In the genomic region with DNA sequence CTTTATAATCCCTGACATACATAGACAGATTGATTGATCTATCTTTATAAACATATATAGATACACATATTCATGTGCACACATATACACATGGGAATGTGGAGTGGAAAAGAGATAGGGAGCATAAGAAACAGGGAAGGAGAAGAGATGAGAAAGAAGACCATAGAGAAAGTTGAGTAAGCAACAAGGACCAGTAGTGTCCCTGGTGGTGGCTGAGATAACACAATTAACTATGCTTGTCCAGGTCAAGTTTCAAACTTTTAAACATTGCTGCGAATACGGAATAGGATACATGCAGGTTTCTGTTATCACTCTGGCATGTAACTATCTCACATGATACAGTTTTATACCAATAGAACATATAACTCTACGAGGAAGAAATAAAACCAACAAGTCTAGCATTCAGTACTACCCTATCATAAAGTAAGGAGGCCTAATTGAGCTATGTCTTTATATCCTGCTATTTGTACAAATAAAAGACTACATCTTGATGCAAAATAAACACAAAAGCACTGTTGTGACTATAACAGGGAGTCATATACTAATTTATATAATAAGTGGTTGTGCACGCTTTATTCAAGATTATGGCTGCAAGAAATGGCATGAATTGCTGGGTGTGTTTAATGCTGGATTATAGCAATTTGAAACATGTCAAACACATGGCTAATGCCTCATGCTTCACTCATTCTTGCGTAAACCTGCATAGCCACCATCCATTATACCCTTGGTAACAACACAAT, we compare ENCODE assay signal across 10 cellular contexts. TPM values are rescaled to one million over a fixed set of nuclear protein-coding genes. Genes with fewer than 3 reads are reported as not detected.
DNase-seq lines count a peak whose midpoint lies in the region; ATAC-seq, FAIRE-seq and TF ChIP-seq lines count a peak whose summit lies in the region.
"Had no signal": no experiment of that assay in that cellular context is flagged by ENCODE, and none has a peak within 500 bp of the region (broad histone marks: within the 10 kb centered on the region; RNA-seq: fewer than 3 reads in every experiment).

No MANE protein-coding gene starts in this region.

- no peak for TF ChIP-seq EP300 in H1 (IDR thresholded peaks at IDR 0.05; ENCODE audit: borderline replicate concordance in 1 of 2, low read depth in 2 of 2, low read length in 2 of 2)
- TF ChIP-seq EP300 in upper lobe of left lung (IDR thresholded peaks at IDR 0.05), result no peak

- H2BK5ac ChIP-seq in H1 (ENCODE audit: low read depth, low read length), result no peak overlapping the region

- H3K79me1 ChIP-seq in H1 (ENCODE audit: low read depth, low read length), result no peaks in the 10 kb centered on the region

- H3K4me3 ChIP-seq in H1 (ENCODE audit: extremely low read depth in 1 of 4, insufficient read depth in 2 of 4, low read depth in 3 of 4, low read length in 4 of 4), result no peak overlapping the region
- H3K4me3 ChIP-seq in upper lobe of left lung, result no peak overlapping the region

- no peaks in the 10 kb centered on the region for H3K27me3 ChIP-seq in H1 (replicated peaks in 1 of 4; ENCODE audit: control insufficient read depth in 3 of 4, extremely low read depth in 1 of 4, insufficient read depth in 3 of 4, low read length in 3 of 4)
- H3K27me3 ChIP-seq in upper lobe of left lung, result no peaks in the 10 kb centered on the region

- H4K20me1 ChIP-seq in H1 (replicated peaks in 1 of 2; ENCODE audit: control insufficient read depth in 1 of 2, insufficient read depth in 2 of 2, low read length in 2 of 2), result no peaks in the 10 kb centered on the region

- H3K4me1 ChIP-seq in H1 (replicated peaks in 1 of 4; ENCODE audit: control insufficient read depth in 3 of 4, insufficient read depth in 4 of 4, low read length in 3 of 4) (no peaks in the 10 kb centered on the region), upper lobe of left lung (no peaks in the 10 kb centered on the region)

- no peak overlapping the region for H3K56ac ChIP-seq in H1 (replicated peaks; ENCODE audit: insufficient read length, low read depth, low read length)

- WGBS in H1 (ENCODE audit: extremely low coverage in 1 of 2, insufficient coverage in 1 of 2, insufficient read length in 1 of 2, insufficient replicate concordance in 2 of 2, low coverage in 1 of 2, low lambda C conversion rate in 2 of 2, missing lambda C conversion rate in 1 of 2), 2 experiments, result 90% methylated on average over 5 of the region's 5 CpGs; no CpG with 5 or more reads in 1 of the 2 experiments
- WGBS in upper lobe of left lung, 2 donors, result 86 to 87% methylated on average over 5 of the region's 5 CpGs

- H4K8ac ChIP-seq in H1 (ENCODE audit: extremely low read depth, insufficient read depth, low read length), result no peak overlapping the region

- H2BK120ac ChIP-seq in H1 (replicated peaks; ENCODE audit: low read depth, low read length), result no peak overlapping the region

- H3K79me2 ChIP-seq in H1 (ENCODE audit: control insufficient read depth in 1 of 2, insufficient read depth in 2 of 2, low read length in 2 of 2), result no peaks in the 10 kb centered on the region

- H2BK15ac ChIP-seq in H1 (ENCODE audit: low read length), result no peak overlapping the region

- no peak overlapping the region for H3K14ac ChIP-seq in H1 (ENCODE audit: insufficient read length)

- H2AFZ ChIP-seq in H1 (ENCODE audit: low read length), result no peak overlapping the region

- ATAC-seq in upper lobe of left lung (ENCODE audit: low FRiP score in 2 of 2), result no peak
- ATAC-seq: sciatic nerve had no signal

- peak; percentile 59 for DNase-seq in DMS 273 (lab: John Stamatoyannopoulos, UW; ENCODE audit: unreplicated experiment)
- DNase-seq in DMS 273 treated with DMSO at 0.1 percent for 48 hours (lab: John Stamatoyannopoulos, UW), result no peak
- peak; percentile 52 for DNase-seq in NCI-H1436 treated with DMSO at 0.1 percent for 48 hours (lab: John Stamatoyannopoulos, UW)
- DNase-seq in H1 (ENCODE audit: low read depth in 1 of 2, low spot score in 2 of 2), result no peak
- peak; percentile 37 for DNase-seq in retina
- no peak for DNase-seq in upper lobe of left lung
- DNase-seq in NCI-H2196 treated with DMSO at 0.1 percent for 48 hours (lab: John Stamatoyannopoulos, UW; ENCODE audit: unreplicated experiment), result no peak
- DNase-seq in islet precursor cell, result no peak
- DNase-seq: activated effector memory CD4-positive, alpha-beta T cell treated with anti-CD3 and anti-CD28 coated beads, Interleukin-2, amount 50 U/mL, for 16 hours had no signal

- H3K23me2 ChIP-seq in H1 (ENCODE audit: low read depth, low read length), result no peaks in the 10 kb centered on the region

- no peak for TF ChIP-seq POLR2A in H1 (IDR thresholded peaks at IDR 0.05; ENCODE audit: control extremely low read depth in 1 of 2, low read depth in 2 of 2, low read length in 2 of 2)
- no peak for TF ChIP-seq POLR2A in upper lobe of left lung (IDR thresholded peaks at IDR 0.05)

- H4K91ac ChIP-seq in H1 (replicated peaks; ENCODE audit: insufficient read length, low read length), result no peak overlapping the region

- H2BK12ac ChIP-seq in H1 (ENCODE audit: low read depth, low read length), result no peak overlapping the region

- no peaks in the 10 kb centered on the region for H3K9me3 ChIP-seq in H1 (ENCODE audit: insufficient read depth in 2 of 2, low read depth in 1 of 2, low read length in 1 of 2)
- no peaks in the 10 kb centered on the region for H3K9me3 ChIP-seq in upper lobe of left lung

- CTCF ChIA-PET in H1 (lab: Charles Lee; ENCODE audit: partially characterized antibody), result interaction anchor here (0.7 to 1.9 kb wide), 5 partner anchors 10 to 315 kb away, joined by 3 to 5 read pairs (median 3); no protein-coding TSS in a partner anchor

- H3K27ac ChIP-seq in H1 (ENCODE audit: low read depth, low read length) (no peak overlapping the region), upper lobe of left lung (no peak overlapping the region)

- H2AK5ac ChIP-seq in H1 (ENCODE audit: low read depth, low read length), result no peak overlapping the region

- no peak overlapping the region for H4K5ac ChIP-seq in H1 (ENCODE audit: insufficient read length, low read depth, low read length)

- TF ChIP-seq CTCF in H1 (IDR thresholded peaks at IDR 0.05; ENCODE audit: control extremely low read depth in 1 of 3, insufficient read depth in 1 of 3, low read depth in 1 of 3, low read length in 3 of 3) (peak in 2 of 3 experiments; percentile 21 to 60; a peak in 2 of 4 replicates), upper lobe of left lung (IDR thresholded peaks at IDR 0.05) (peak in 1 of 6 experiments; percentile 20)

- no peak overlapping the region for H3K9ac ChIP-seq in H1 (replicated peaks in 1 of 4; ENCODE audit: extremely low read depth in 1 of 4, low read depth in 3 of 4, low read length in 3 of 4)

- H3K18ac ChIP-seq in H1 (ENCODE audit: extremely low read depth, low read length), result no peak overlapping the region

- POLR2A ChIA-PET in H1 (lab: Charles Lee; ENCODE audit: partially characterized antibody), result no interaction called here

- FAIRE-seq in H1 (lab: Jason Lieb, UNC), result peak; percentile 66

- H3K36me3 ChIP-seq in H1 (ENCODE audit: control insufficient read depth in 2 of 4, insufficient read depth in 4 of 4, low read length in 3 of 4), result no peaks in the 10 kb centered on the region
- H3K36me3 ChIP-seq in upper lobe of left lung, result no peaks in the 10 kb centered on the region

- H3K4me2 ChIP-seq in H1 (ENCODE audit: insufficient read depth in 1 of 2, low read depth in 2 of 2, low read length in 2 of 2), result no peak overlapping the region

- H3K23ac ChIP-seq in H1 (ENCODE audit: insufficient read length), result no peak overlapping the region

- H3K4ac ChIP-seq in H1 (replicated peaks; ENCODE audit: insufficient read length, low read depth, low read length), result no peak overlapping the region

- peak; percentile 43 to 51 for TF ChIP-seq RAD21 in H1 (IDR thresholded peaks at IDR 0.05 in 1 of 2, conservative IDR thresholded peaks at IDR 0.05 in 1 of 2; ENCODE audit: low read depth in 2 of 2, low read length in 2 of 2)

- H2BK20ac ChIP-seq in H1 (ENCODE audit: low read length), result no peak overlapping the region

TF ChIP-seq in H1, 55 proteins besides CTCF, POLR2A, EP300 and RAD21:
- TF ChIP-seq EZH2 (IDR thresholded peaks at IDR 0.05; ENCODE audit: low read depth, low read length, severe bottlenecking) (no peak), TBP (IDR thresholded peaks at IDR 0.05; ENCODE audit: low read depth, low read length) (no peak), RNF2 (IDR thresholded peaks at IDR 0.05; ENCODE audit: borderline replicate concordance, low read depth, low read length, missing control alignments, poor library complexity, severe bottlenecking) (no peak), CHD2 (IDR thresholded peaks at IDR 0.05; ENCODE audit: low read length) (no peak), SP2 (IDR thresholded peaks at IDR 0.05; ENCODE audit: low read length) (no peak), TCF12 (IDR thresholded peaks at IDR 0.05; ENCODE audit: low read depth, low read length) (no peak), BCL11A (IDR thresholded peaks at IDR 0.05; ENCODE audit: low read depth in 2 of 2, low read length in 2 of 2) (no peak), RBBP5 (IDR thresholded peaks at IDR 0.05; ENCODE audit: borderline replicate concordance, low read depth, low read length) (no peak), TAF7 (optimal IDR thresholded peaks at IDR 0.05; ENCODE audit: borderline replicate concordance, low read depth, low read length) (no peak), CEBPB (IDR thresholded peaks at IDR 0.05; ENCODE audit: low read depth, low read length) (no peak), GTF2F1 (IDR thresholded peaks at IDR 0.05; ENCODE audit: borderline replicate concordance, low read depth, low read length) (no peak), RXRA (IDR thresholded peaks at IDR 0.05; ENCODE audit: insufficient read depth, low read depth, low read length) (no peak), SUZ12 (IDR thresholded peaks at IDR 0.05; ENCODE audit: low read length) (no peak)

RNA-seq across cellular contexts. Expression of a gene that starts 8.0 kb away (rescaled TPM):
- total RNA-seq in H1 (2021; fragmentation: NEBNext Ultra II Directional; extraction: Animal tissue kit (Norgen Biotek cat#: 25700)), result 0.10 and 0.43 TPM in 2 replicates
- polyA plus RNA-seq in H1 (2011; rRNA removed), result 0.09 and 0.28 TPM in 2 replicates
- polyA plus RNA-seq in H1 (2011; cell fraction: cytosol; rRNA removed), result 0.13 TPM
- 0.04 TPM for polyA plus RNA-seq in H1 (2011; cell fraction: nucleus; rRNA removed)
- polyA plus RNA-seq in H1 (2012, experiment 1 of 2), result 0.04 to 0.30 TPM (median 0.08 TPM) in 3 of 4 replicates, not detected in the other
- 0.04 TPM for polyA plus RNA-seq in H1 (2012, experiment 2 of 2)
- polyA plus RNA-seq in H1 (2013, experiment 1 of 2), result 0.10 TPM
- 0.11 TPM for polyA plus RNA-seq in H1 (2013, experiment 2 of 2)
- polyA minus RNA-seq in H1 (2011; rRNA and poly(A)+ RNA removed), result 0.63 and 0.95 TPM in 2 replicates
- not detected for polyA minus RNA-seq in H1 (2011; cell fraction: cytosol; rRNA and poly(A)+ RNA removed)
- polyA minus RNA-seq in H1 (2011; cell fraction: nucleus; rRNA and poly(A)+ RNA removed), result 1.4 TPM
- total RNA-seq in upper lobe of left lung, result 10 to 100 TPM in 2 of 6 donors, 1 to 10 TPM in 4; 3.4 to 24.1 (median 7.3) TPM

Comparison
In these comparisons a context has a peak if more than half of its experiments do, and no peak if none do; other contexts are left out.
1. DNase-seq: peak in DMS 273 (single experiment), NCI-H1436 treated with DMSO at 0.1 percent for 48 hours (single experiment) and retina (single experiment); none in DMS 273 treated with DMSO at 0.1 percent for 48 hours (single experiment), H1 (0 of 2), upper lobe of left lung (0 of 2), NCI-H2196 treated with DMSO at 0.1 percent for 48 hours (single experiment) and islet precursor cell (single experiment).